8 cellular contexts compared by ENCODE assay signal in genomic region chr20:41643504-41643938, GRCh38. TPM values are rescaled to one million over a fixed set of nuclear protein-coding genes. Genes with fewer than 3 reads are reported as not detected.
DNase-seq lines count a peak whose midpoint lies in the region; FAIRE-seq and TF ChIP-seq lines count a peak whose summit lies in the region.

No MANE protein-coding gene starts in this region.

- H3K4ac ChIP-seq in H9 (ENCODE audit: low read depth, low read length), result no peak overlapping the region
- no peak overlapping the region for H3K4ac ChIP-seq in H1 (replicated peaks; ENCODE audit: insufficient read length, low read depth, low read length)

- H4K5ac ChIP-seq in H9 (ENCODE audit: insufficient read length, low read depth, low read length), result no peak overlapping the region
- no peak overlapping the region for H4K5ac ChIP-seq in H1 (ENCODE audit: insufficient read length, low read depth, low read length)

- TF ChIP-seq EP300 in H1 (IDR thresholded peaks at IDR 0.05; ENCODE audit: borderline replicate concordance in 1 of 2, low read depth in 2 of 2, low read length in 2 of 2), result no peak

- H3K79me1 ChIP-seq in H9 (ENCODE audit: insufficient read depth, low read depth, low read length, poor library complexity, severe bottlenecking) (no peaks in the 10 kb centered on the region), H1 (ENCODE audit: low read depth, low read length) (no peaks in the 10 kb centered on the region)

- no peak overlapping the region for H4K91ac ChIP-seq in H9 (ENCODE audit: insufficient read length, low read depth, low read length)
- no peak overlapping the region for H4K91ac ChIP-seq in H1 (replicated peaks; ENCODE audit: insufficient read length, low read length)

- CTCF ChIA-PET in H1 (lab: Charles Lee; ENCODE audit: partially characterized antibody), result interaction anchor here (1.4 kb wide), 1 partner anchor 12 kb away, joined by 3 read pairs; no protein-coding TSS in a partner anchor

- H3K9me3 Mint-ChIP-seq in H9 (no peaks in the 10 kb centered on the region), endothelial cell (ENCODE audit: unreplicated experiment) (no peaks in the 10 kb centered on the region)
- H3K9me3 Mint-ChIP-seq in activated T-helper 2 cell treated with anti-CD3 and anti-CD28 coated beads, Interferon-gamma antibody, Interleukin-2, Interleukin-4, amounts not matched to agents 10 μg/mL and 5 μg/mL and 100 μg/mL, durations not matched to agents 14 hours and 24 hours and 36 hours, result no peaks in the 10 kb centered on the region

- no peak overlapping the region for H2BK20ac ChIP-seq in H9 (ENCODE audit: low read depth, low read length, poor library complexity, severe bottlenecking)
- no peak overlapping the region for H2BK20ac ChIP-seq in H1 (ENCODE audit: low read length)

- H2AK5ac ChIP-seq in H9 (ENCODE audit: insufficient read length, low read length) (no peak overlapping the region), H1 (ENCODE audit: low read depth, low read length) (no peak overlapping the region)

- intact Hi-C loops in activated T-helper 2 cell treated with anti-CD3 and anti-CD28 coated beads, Interferon-gamma antibody, Interleukin-2, Interleukin-4, amounts not matched to agents 10 μg/mL and 5 μg/mL and 100 μg/mL, durations not matched to agents 14 hours and 24 hours and 36 hours (cut with micrococcal nuclease), result no loop called here

- H3T11ph ChIP-seq in H9 (ENCODE audit: low read length), result no peak overlapping the region

- H4K8ac ChIP-seq in H9 (replicated peaks; ENCODE audit: insufficient read length, low read depth, low read length), result no peak overlapping the region
- H4K8ac ChIP-seq in H1 (ENCODE audit: extremely low read depth, insufficient read depth, low read length), result no peak overlapping the region

- H3K4me3 Mint-ChIP-seq in H9, result no peak overlapping the region
- no peak overlapping the region for H3K4me3 Mint-ChIP-seq in endothelial cell (ENCODE audit: unreplicated experiment)
- no peak overlapping the region for H3K4me3 Mint-ChIP-seq in activated T-helper 2 cell treated with anti-CD3 and anti-CD28 coated beads, Interferon-gamma antibody, Interleukin-2, Interleukin-4, amounts not matched to agents 10 μg/mL and 5 μg/mL and 100 μg/mL, durations not matched to agents 14 hours and 24 hours and 36 hours (ENCODE audit: low read depth)

- H3K27me3 Mint-ChIP-seq in H9 (ENCODE audit: low read depth), result peaks cover 4% of the 10 kb centered on the region; the same call in 1 of the 2 replicates
- H3K27me3 Mint-ChIP-seq in endothelial cell (ENCODE audit: unreplicated experiment), result peaks cover 4% of the 10 kb centered on the region
- H3K27me3 Mint-ChIP-seq in activated T-helper 2 cell treated with anti-CD3 and anti-CD28 coated beads, Interferon-gamma antibody, Interleukin-2, Interleukin-4, amounts not matched to agents 10 μg/mL and 5 μg/mL and 100 μg/mL, durations not matched to agents 14 hours and 24 hours and 36 hours (ENCODE audit: low read depth), result peaks cover 14% of the 10 kb centered on the region

- no peak overlapping the region for H3K4me2 ChIP-seq in H9 (ENCODE audit: insufficient read depth, insufficient read length, low read length)
- no peak overlapping the region for H3K4me2 ChIP-seq in H1 (ENCODE audit: insufficient read depth in 1 of 2, low read depth in 2 of 2, low read length in 2 of 2)

- no peak for FAIRE-seq in H1 (lab: Jason Lieb, UNC)

- TF ChIP-seq RAD21 in H1 (IDR thresholded peaks at IDR 0.05 in 1 of 2, conservative IDR thresholded peaks at IDR 0.05 in 1 of 2; ENCODE audit: low read depth in 2 of 2, low read length in 2 of 2), result no peak

- H3K36me3 Mint-ChIP-seq in H9 (ENCODE audit: insufficient read depth in 1 of 3, low read depth in 3 of 3) (no peaks in the 10 kb centered on the region), endothelial cell (ENCODE audit: low read depth, unreplicated experiment) (no peaks in the 10 kb centered on the region)
- H3K36me3 Mint-ChIP-seq in activated T-helper 2 cell treated with anti-CD3 and anti-CD28 coated beads, Interferon-gamma antibody, Interleukin-2, Interleukin-4, amounts not matched to agents 10 μg/mL and 5 μg/mL and 100 μg/mL, durations not matched to agents 14 hours and 24 hours and 36 hours (ENCODE audit: low read depth), result no peaks in the 10 kb centered on the region

- peak overlapping the region in 1 of 3 experiments; percentile 54; a peak in 1 of 7 replicates for H3K27ac Mint-ChIP-seq in H9
- H3K27ac Mint-ChIP-seq in endothelial cell (ENCODE audit: unreplicated experiment), result no peak overlapping the region
- no peak overlapping the region for H3K27ac Mint-ChIP-seq in activated T-helper 2 cell treated with anti-CD3 and anti-CD28 coated beads, Interferon-gamma antibody, Interleukin-2, Interleukin-4, amounts not matched to agents 10 μg/mL and 5 μg/mL and 100 μg/mL, durations not matched to agents 14 hours and 24 hours and 36 hours

- TF ChIP-seq CTCF in H9 (conservative IDR thresholded peaks at IDR 0.05), result no peak
- no peak; a peak in 1 of 4 replicates for TF ChIP-seq CTCF in H1 (IDR thresholded peaks at IDR 0.05; ENCODE audit: control extremely low read depth in 1 of 3, insufficient read depth in 1 of 3, low read depth in 1 of 3, low read length in 3 of 3)
- TF ChIP-seq CTCF in endothelial cell (IDR thresholded peaks at IDR 0.05; ENCODE audit: unreplicated experiment), result no peak

- H3K4me1 Mint-ChIP-seq in H9 (peaks cover 9 to 16% of the 10 kb centered on the region in 2 experiments), endothelial cell (ENCODE audit: unreplicated experiment) (peaks cover 5% of the 10 kb centered on the region)
- no peaks in the 10 kb centered on the region for H3K4me1 Mint-ChIP-seq in activated T-helper 2 cell treated with anti-CD3 and anti-CD28 coated beads, Interferon-gamma antibody, Interleukin-2, Interleukin-4, amounts not matched to agents 10 μg/mL and 5 μg/mL and 100 μg/mL, durations not matched to agents 14 hours and 24 hours and 36 hours (ENCODE audit: low read depth)

- H2BK15ac ChIP-seq in H9 (ENCODE audit: low read depth, low read length) (no peak overlapping the region), H1 (ENCODE audit: low read length) (no peak overlapping the region)

- POLR2A ChIA-PET in H1 (lab: Charles Lee; ENCODE audit: partially characterized antibody), result no interaction called here

- H2BK5ac ChIP-seq in H9 (ENCODE audit: insufficient read length, low read length) (no peak overlapping the region), H1 (ENCODE audit: low read depth, low read length) (0 out of 2 replicates have a peak overlapping the region, but pooled peaks have one; percentile 10)

- H3K23ac ChIP-seq in H9 (ENCODE audit: insufficient read length, low read depth, low read length) (no peak overlapping the region), H1 (ENCODE audit: insufficient read length) (no peak overlapping the region)

- H3K79me2 ChIP-seq in H9 (ENCODE audit: insufficient read depth, low read length) (no peaks in the 10 kb centered on the region), H1 (ENCODE audit: control insufficient read depth in 1 of 2, insufficient read depth in 2 of 2, low read length in 2 of 2) (no peaks in the 10 kb centered on the region)

- H3K9me3 ChIP-seq in H9 (ENCODE audit: control insufficient read depth, low read depth, low read length) (no peaks in the 10 kb centered on the region), H1 (ENCODE audit: insufficient read depth in 2 of 2, low read depth in 1 of 2, low read length in 1 of 2) (no peaks in the 10 kb centered on the region)

- H3K14ac ChIP-seq in H9 (ENCODE audit: insufficient read depth, low read length) (no peak overlapping the region), H1 (ENCODE audit: insufficient read length) (no peak overlapping the region)

- TF ChIP-seq POLR2A in H1 (IDR thresholded peaks at IDR 0.05; ENCODE audit: control extremely low read depth in 1 of 2, low read depth in 2 of 2, low read length in 2 of 2), result no peak

- WGBS in H9 (ENCODE audit: extremely low coverage, insufficient read length, low lambda C conversion rate), result no CpG with 5 or more reads among the region's 3 CpGs
- 68% methylated on average over 3 of the region's 3 CpGs; no CpG with 5 or more reads in 1 of the 2 experiments for WGBS in H1 (ENCODE audit: extremely low coverage in 1 of 2, insufficient coverage in 1 of 2, insufficient read length in 1 of 2, insufficient replicate concordance in 2 of 2, low coverage in 1 of 2, low lambda C conversion rate in 2 of 2, missing lambda C conversion rate in 1 of 2), 2 experiments

- no peak overlapping the region for H2BK12ac ChIP-seq in H9 (ENCODE audit: insufficient read length, low read depth, low read length)
- no peak overlapping the region for H2BK12ac ChIP-seq in H1 (ENCODE audit: low read depth, low read length)

- H2AFZ ChIP-seq in H9 (ENCODE audit: low read length) (no peak overlapping the region), H1 (ENCODE audit: low read length) (peak overlapping the region; percentile 95)

- H3K23me2 ChIP-seq in H9 (ENCODE audit: insufficient read length, low read depth, low read length, poor library complexity, severe bottlenecking) (no peaks in the 10 kb centered on the region), H1 (ENCODE audit: low read depth, low read length) (no peaks in the 10 kb centered on the region)

- H2BK120ac ChIP-seq in H9 (ENCODE audit: low read depth, low read length, poor library complexity, severe bottlenecking) (no peak overlapping the region), H1 (replicated peaks; ENCODE audit: low read depth, low read length) (no peak overlapping the region)

- H3K56ac ChIP-seq in H9 (ENCODE audit: insufficient read length, low read depth, low read length) (no peak overlapping the region), H1 (replicated peaks; ENCODE audit: insufficient read length, low read depth, low read length) (no peak overlapping the region)

- H3K4me3 ChIP-seq in H1 (ENCODE audit: extremely low read depth in 1 of 4, insufficient read depth in 2 of 4, low read depth in 3 of 4, low read length in 4 of 4), result no peak overlapping the region

- no peaks in the 10 kb centered on the region for H4K20me1 ChIP-seq in H9 (ENCODE audit: control insufficient read depth, insufficient read depth, insufficient read length)
- no peaks in the 10 kb centered on the region for H4K20me1 ChIP-seq in H1 (replicated peaks in 1 of 2; ENCODE audit: control insufficient read depth in 1 of 2, insufficient read depth in 2 of 2, low read length in 2 of 2)

- H3K27ac ChIP-seq in H9 (ENCODE audit: insufficient read length, low read depth, low read length) (no peak overlapping the region), H1 (ENCODE audit: low read depth, low read length) (no peak overlapping the region)

- no peaks in the 10 kb centered on the region for H3K36me3 ChIP-seq in H1 (ENCODE audit: control insufficient read depth in 2 of 4, insufficient read depth in 4 of 4, low read length in 3 of 4)

- H3K27me3 ChIP-seq in H9 (ENCODE audit: insufficient read depth, low read length) (no peaks in the 10 kb centered on the region), H1 (replicated peaks in 1 of 4; ENCODE audit: control insufficient read depth in 3 of 4, extremely low read depth in 1 of 4, insufficient read depth in 3 of 4, low read length in 3 of 4) (no peaks in the 10 kb centered on the region)

- peak; percentile 51 for DNase-seq in H9
- DNase-seq in NCI-H510A treated with DMSO at 0.1 percent for 48 hours (lab: John Stamatoyannopoulos, UW), result peak; percentile 94
- DNase-seq in H1 (ENCODE audit: low read depth in 1 of 2, low spot score in 2 of 2), result no peak
- peak; percentile 38 for DNase-seq in retina
- DNase-seq in iPS-NIHi11 (ENCODE audit: low spot score), result no peak
- no peak for DNase-seq in endothelial cell (ENCODE audit: low spot score)
- no peak for DNase-seq in activated T-helper 2 cell treated with anti-CD3 and anti-CD28 coated beads, Interferon-gamma antibody, Interleukin-2, Interleukin-4, amounts not matched to agents 10 μg/mL and 5 μg/mL and 100 μg/mL, durations not matched to agents 14 hours and 24 hours and 36 hours (ENCODE audit: low spot score)
- no peak for DNase-seq in KG1 (lab: John Stamatoyannopoulos, UW)

- no peak overlapping the region for H3K18ac ChIP-seq in H9 (ENCODE audit: insufficient read length, low read depth, low read length)
- H3K18ac ChIP-seq in H1 (ENCODE audit: extremely low read depth, low read length), result no peak overlapping the region

- H3K9ac ChIP-seq in H9 (ENCODE audit: extremely low read depth, insufficient read length, low read length) (no peak overlapping the region), H1 (replicated peaks in 1 of 4; ENCODE audit: extremely low read depth in 1 of 4, low read depth in 3 of 4, low read length in 3 of 4) (no peak overlapping the region)

- H3K4me1 ChIP-seq in H9 (ENCODE audit: insufficient read depth, low read length) (no peaks in the 10 kb centered on the region), H1 (replicated peaks in 1 of 4; ENCODE audit: control insufficient read depth in 3 of 4, insufficient read depth in 4 of 4, low read length in 3 of 4) (no peaks in the 10 kb centered on the region)

RNA-seq across cellular contexts. Expression of gene CHD6, which starts 25.3 kb away (rescaled TPM):
- total RNA-seq in H9 (2021), result 48.2 and 51.5 TPM in 2 replicates
- 59.9 and 62.9 TPM in 2 replicates for total RNA-seq in H1 (2021; fragmentation: NEBNext Ultra II Directional; extraction: Animal tissue kit (Norgen Biotek cat#: 25700))
- 11.1 and 12.2 TPM in 2 replicates for polyA plus RNA-seq in H1 (2011; rRNA removed)
- 15.3 TPM for polyA plus RNA-seq in H1 (2011; cell fraction: cytosol; rRNA removed)
- polyA plus RNA-seq in H1 (2011; cell fraction: nucleus; rRNA removed), result 50.2 TPM
- polyA plus RNA-seq in H1 (2012, experiment 1 of 2), result 15.3 to 22.1 TPM (median 18.3 TPM) in 4 replicates
- 1.4 TPM for polyA plus RNA-seq in H1 (2012, experiment 2 of 2)
- polyA plus RNA-seq in H1 (2013, experiment 1 of 2), result 49.5 TPM
- 50.4 TPM for polyA plus RNA-seq in H1 (2013, experiment 2 of 2)
- 64.0 and 64.4 TPM in 2 replicates for polyA minus RNA-seq in H1 (2011; rRNA and poly(A)+ RNA removed)
- polyA minus RNA-seq in H1 (2011; cell fraction: cytosol; rRNA and poly(A)+ RNA removed), result 20.5 TPM
- 156 TPM for polyA minus RNA-seq in H1 (2011; cell fraction: nucleus; rRNA and poly(A)+ RNA removed)
- total RNA-seq in endothelial cell (ENCODE audit: unreplicated experiment), result 71.8 TPM
- 32.5 and 32.7 TPM in 2 replicates for total RNA-seq in activated T-helper 2 cell treated with anti-CD3 and anti-CD28 coated beads, Interferon-gamma antibody, Interleukin-2, Interleukin-4, amounts not matched to agents 10 μg/mL and 5 μg/mL and 100 μg/mL, durations not matched to agents 14 hours and 24 hours and 36 hours

Comparison
In these comparisons a context has a peak if more than half of its experiments do, and no peak if none do; other contexts are left out.
1. DNase-seq: peak in H9 (single experiment), NCI-H510A treated with DMSO at 0.1 percent for 48 hours (single experiment) and retina (single experiment); none in H1 (0 of 2), iPS-NIHi11 (single experiment), endothelial cell (single experiment), activated T-helper 2 cell treated with anti-CD3 and anti-CD28 coated beads, Interferon-gamma antibody, Interleukin-2, Interleukin-4, amounts not matched to agents 10 μg/mL and 5 μg/mL and 100 μg/mL, durations not matched to agents 14 hours and 24 hours and 36 hours (single experiment) and KG1 (single experiment).